15 cellular contexts compared by ENCODE assay signal in the genomic region with DNA sequence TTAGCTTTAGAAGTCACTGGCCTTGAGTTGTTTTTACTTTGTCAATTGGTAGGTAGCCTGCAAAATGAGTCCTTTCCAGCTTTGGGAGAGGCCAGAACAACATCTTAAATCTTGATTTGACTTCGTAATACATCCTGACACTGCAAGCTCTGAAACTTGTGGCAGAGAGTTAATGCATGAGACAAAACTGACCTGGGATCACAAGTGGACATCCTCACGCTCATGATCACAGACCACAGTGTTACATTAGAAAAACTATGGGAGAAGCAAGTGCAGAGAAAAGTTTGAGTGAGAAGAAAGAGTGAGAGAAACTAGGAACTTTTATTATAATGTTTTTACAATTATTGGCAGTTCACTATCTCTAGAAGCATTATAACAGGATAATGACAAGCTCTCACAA.
DNase-seq lines count a peak whose midpoint lies in the region; ATAC-seq and TF ChIP-seq lines count a peak whose summit lies in the region.
"Had no signal": no experiment of that assay in that cellular context is flagged by ENCODE, and none has a peak within 500 bp of the region (broad histone marks: within the 10 kb centered on the region; RNA-seq: fewer than 3 reads in every experiment).

No MANE protein-coding gene starts in this region.

- H3K36me3 Mint-ChIP-seq in endodermal cell (ENCODE audit: low read depth): no peaks in the 10 kb centered on the region
- H3K36me3 Mint-ChIP-seq: natural killer cell had no signal

- WGBS in endodermal cell (ENCODE audit: insufficient coverage in 1 of 2, insufficient read length in 1 of 2), 2 experiments: 67 to 84% methylated on average over 2 of the region's 2 CpGs
- 29% methylated on average over 1 of the region's 2 CpGs for WGBS in mesenchymal stem cell

- H3K4me3 Mint-ChIP-seq in endodermal cell: no peak overlapping the region
- H3K4me3 Mint-ChIP-seq: natural killer cell had no signal

- H2BK5ac ChIP-seq in mesenchymal stem cell (ENCODE audit: low read depth, low read length, poor library complexity, severe bottlenecking): peak overlapping the region; percentile 39

- intact Hi-C loops in colonic mucosa (cut with DNase I): no loop called here

- ATAC-seq in HG02870 (IDR thresholded peaks at IDR 0.05; ENCODE audit: unreplicated experiment): no peak
- ATAC-seq: GM12878, natural killer cell had no signal

- H3K9ac ChIP-seq in HUES6 (ENCODE audit: low read length) (peak overlapping the region; percentile 3), endodermal cell (ENCODE audit: extremely low read depth, low read length, poor library complexity, severe bottlenecking) (no peak overlapping the region), mesenchymal stem cell (ENCODE audit: low read length) (peak overlapping the region; percentile 87), colonic mucosa (ENCODE audit: low read depth in 2 of 2, low read length in 2 of 2) (no peak overlapping the region)

- H3K9me3 Mint-ChIP-seq in endodermal cell: no peaks in the 10 kb centered on the region

- no peak overlapping the region for H2BK15ac ChIP-seq in mesenchymal stem cell (ENCODE audit: low read depth, poor library complexity, severe bottlenecking)

- H3K4me3 ChIP-seq in HUES6 (ENCODE audit: low read depth, low read length) (no peak overlapping the region), endodermal cell (ENCODE audit: low read length) (no peak overlapping the region), mesenchymal stem cell (ENCODE audit: insufficient read depth in 1 of 2, low read depth in 1 of 2, low read length in 2 of 2) (peak overlapping the region in 1 of 2 experiments; percentile 74), colonic mucosa (no peak overlapping the region)
- H3K4me3 ChIP-seq: GM12878 had no signal

- H3K23ac ChIP-seq in mesenchymal stem cell (ENCODE audit: low read length in 2 of 2): no peak overlapping the region

- H3K4me1 ChIP-seq in HUES6 (ENCODE audit: control insufficient read depth, insufficient read depth, low read length): peaks cover 29% of the 10 kb centered on the region
- H3K4me1 ChIP-seq in endodermal cell (ENCODE audit: control insufficient read depth, insufficient read depth, low read length): peaks cover 5% of the 10 kb centered on the region
- peaks cover 3% of the 10 kb centered on the region for H3K4me1 ChIP-seq in mesenchymal stem cell (ENCODE audit: control insufficient read depth, insufficient read depth, low read depth, low read length)
- no peaks in the 10 kb centered on the region for H3K4me1 ChIP-seq in colonic mucosa

- H3K9me3 ChIP-seq in HUES6 (ENCODE audit: control insufficient read depth, insufficient read depth, low read depth, low read length): no peaks in the 10 kb centered on the region
- H3K9me3 ChIP-seq in endodermal cell (ENCODE audit: control insufficient read depth, low read length): no peaks in the 10 kb centered on the region
- H3K9me3 ChIP-seq in mesenchymal stem cell (ENCODE audit: control insufficient read depth, low read length): no peaks in the 10 kb centered on the region
- H3K9me3 ChIP-seq in colonic mucosa: no peaks in the 10 kb centered on the region

- DNase-seq in endodermal cell (no peak), mesenchymal stem cell (peak; percentile 15), substantia nigra (lab: John Stamatoyannopoulos, UW) (no peak), GDM1 (lab: John Stamatoyannopoulos, UW) (no peak), colonic mucosa (no peak), GM10266 (ENCODE audit: extremely low spot score) (no peak)
- DNase-seq: aorta, COR-L47, glutamatergic neuron, Kasumi-1, natural killer cell, NCI-H446 had no signal

- H3K18ac ChIP-seq in mesenchymal stem cell (ENCODE audit: low read depth in 1 of 2, low read length in 2 of 2): no peak overlapping the region

- no peaks in the 10 kb centered on the region for H3K27me3 Mint-ChIP-seq in endodermal cell (ENCODE audit: insufficient read depth)

- no peaks in the 10 kb centered on the region for H3K36me3 ChIP-seq in HUES6 (ENCODE audit: control insufficient read depth, insufficient read depth, low read length)
- H3K36me3 ChIP-seq in endodermal cell (ENCODE audit: control insufficient read depth, insufficient read depth, low read length): no peaks in the 10 kb centered on the region
- H3K36me3 ChIP-seq in mesenchymal stem cell (ENCODE audit: control insufficient read depth in 1 of 2, insufficient read depth in 2 of 2, low read depth in 1 of 2, low read length in 2 of 2): no peaks in the 10 kb centered on the region
- H3K36me3 ChIP-seq in colonic mucosa: no peaks in the 10 kb centered on the region

- H3K4ac ChIP-seq in mesenchymal stem cell (ENCODE audit: low read depth in 1 of 2, low read length in 2 of 2): no peak overlapping the region

- no peaks in the 10 kb centered on the region for H3K27me3 ChIP-seq in HUES6 (ENCODE audit: control insufficient read depth, insufficient read depth, low read length)
- H3K27me3 ChIP-seq in endodermal cell (ENCODE audit: control insufficient read depth, insufficient read depth, low read length, poor library complexity, severe bottlenecking): no peaks in the 10 kb centered on the region
- no peaks in the 10 kb centered on the region for H3K27me3 ChIP-seq in mesenchymal stem cell (ENCODE audit: control insufficient read depth in 1 of 2, insufficient read depth in 1 of 2, low read length in 2 of 2)
- H3K27me3 ChIP-seq in colonic mucosa: no peaks in the 10 kb centered on the region

- peak overlapping the region; percentile 63 for H3K27ac ChIP-seq in HUES6 (ENCODE audit: low read depth, low read length)
- peak overlapping the region; percentile 100 for H3K27ac ChIP-seq in endodermal cell (ENCODE audit: low read depth, low read length)
- peak overlapping the region; percentile 83 for H3K27ac ChIP-seq in mesenchymal stem cell (ENCODE audit: low read length, poor library complexity, severe bottlenecking)
- peak overlapping the region; percentile 79 for H3K27ac ChIP-seq in substantia nigra (ENCODE audit: low read depth, low read length, poor library complexity, severe bottlenecking)
- H3K27ac ChIP-seq in colonic mucosa: no peak overlapping the region

- H2AK5ac ChIP-seq in mesenchymal stem cell (ENCODE audit: low read length, severe bottlenecking): no peak overlapping the region

- peaks cover 11% of the 10 kb centered on the region for H3K79me1 ChIP-seq in mesenchymal stem cell (replicated peaks; ENCODE audit: low read length, poor library complexity, severe bottlenecking)

- no peak overlapping the region for H2BK12ac ChIP-seq in mesenchymal stem cell (ENCODE audit: low read length in 2 of 2)

- no peak for TF ChIP-seq CTCF in endodermal cell (conservative IDR thresholded peaks at IDR 0.05)
- no peak for TF ChIP-seq CTCF in colonic mucosa (IDR thresholded peaks at IDR 0.05)
- TF ChIP-seq CTCF in GM10266 (IDR thresholded peaks at IDR 0.05; ENCODE audit: control insufficient read depth, insufficient read depth, low read depth, missing control alignments): no peak

- no peak overlapping the region for H4K8ac ChIP-seq in mesenchymal stem cell (ENCODE audit: low read length)

- H3K27ac Mint-ChIP-seq in endodermal cell: no peak overlapping the region
- H3K27ac Mint-ChIP-seq: natural killer cell had no signal

- H3K4me2 ChIP-seq in mesenchymal stem cell (ENCODE audit: low read length, poor library complexity, severe bottlenecking): no peak overlapping the region

- H3K4me1 Mint-ChIP-seq in endodermal cell: peaks cover 26% of the 10 kb centered on the region
- H3K4me1 Mint-ChIP-seq: natural killer cell had no signal

- no peak overlapping the region for H2AFZ ChIP-seq in mesenchymal stem cell (ENCODE audit: low read depth, low read length)

- H4K91ac ChIP-seq in mesenchymal stem cell (ENCODE audit: low read length): no peak overlapping the region

- no peak overlapping the region for H2BK120ac ChIP-seq in mesenchymal stem cell (ENCODE audit: low read depth, low read length)

- no peak overlapping the region for H3K14ac ChIP-seq in mesenchymal stem cell (ENCODE audit: low read length in 2 of 2)

Comparison
In these comparisons a context has a peak if more than half of its experiments do, and no peak if none do; other contexts are left out.
1. H3K9ac ChIP-seq: peak in HUES6 (single experiment) and mesenchymal stem cell (single experiment); none in endodermal cell (single experiment) and colonic mucosa (0 of 2).